In the genomic region with DNA sequence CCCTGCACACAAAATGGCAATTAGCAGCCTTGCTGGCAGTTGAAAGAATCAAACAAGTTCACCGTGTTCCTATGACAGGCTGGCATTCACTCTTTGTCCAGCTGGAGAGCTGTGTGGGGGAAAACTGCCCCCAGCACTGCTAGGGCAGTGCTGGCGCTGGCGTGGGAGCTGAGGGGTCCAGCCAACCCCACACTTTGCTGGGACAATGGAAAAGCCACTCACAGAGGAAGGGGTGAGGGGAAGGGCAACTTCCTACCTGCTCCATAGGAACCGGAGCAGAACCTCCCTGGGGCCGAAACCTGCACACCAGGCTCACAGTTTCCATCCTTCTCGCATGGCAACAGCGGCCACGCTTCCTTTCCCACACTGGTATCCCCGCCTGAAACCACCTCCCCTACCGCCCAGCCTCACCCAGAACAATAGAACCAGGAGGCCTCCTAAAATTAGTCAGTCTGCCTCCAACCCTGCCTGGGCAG, we compare ENCODE assay signal across 27 cellular contexts. TPM values are rescaled to one million over a fixed set of nuclear protein-coding genes. Genes with fewer than 3 reads are reported as not detected.
DNase-seq lines count a peak whose midpoint lies in the region; ATAC-seq lines count a peak whose summit lies in the region.
"Had no signal": no experiment of that assay in that cellular context is flagged by ENCODE, and none has a peak within 500 bp of the region (broad histone marks: within the 10 kb centered on the region; RNA-seq: fewer than 3 reads in every experiment).

No MANE protein-coding gene starts in this region.

- H3K27me3 Mint-ChIP-seq in activated CD8-positive, alpha-beta memory T cell treated with anti-CD3 and anti-CD28 coated beads, Interleukin-2, amount 10 ng/mL, durations not matched to agents 7 days and 5 days, result peaks cover 6% of the 10 kb centered on the region
- H3K27me3 Mint-ChIP-seq: activated T-cell treated with anti-CD3 and anti-CD28 coated beads, Interleukin-2, amount 50 U/mL, for 24 hours; B cell; T-helper 17 cell had no signal

- H3K4me1 ChIP-seq in effector memory CD4-positive, alpha-beta T cell (ENCODE audit: control insufficient read depth, insufficient read depth, low read length, poor library complexity, severe bottlenecking), result no peaks in the 10 kb centered on the region
- H3K4me1 ChIP-seq: left lung, pancreas, sigmoid colon, transverse colon had no signal

- no peak overlapping the region for H3K27ac Mint-ChIP-seq in activated CD8-positive, alpha-beta memory T cell treated with anti-CD3 and anti-CD28 coated beads, Interleukin-2, amount 10 ng/mL, durations not matched to agents 7 days and 5 days
- H3K27ac Mint-ChIP-seq: activated CD4-positive, alpha-beta T cell treated with anti-CD3 and anti-CD28 coated beads for 36 hours; activated T-cell treated with anti-CD3 and anti-CD28 coated beads, Interleukin-2, amount 50 U/mL, for 24 hours; B cell; natural killer cell; T-helper 17 cell had no signal

- no peaks in the 10 kb centered on the region for H3K9me3 ChIP-seq in effector memory CD4-positive, alpha-beta T cell (ENCODE audit: control insufficient read depth, low read length)
- H3K9me3 ChIP-seq: left lung, pancreas, sigmoid colon, transverse colon had no signal

- peak overlapping the region; percentile 67 for H3K27ac ChIP-seq in caudate nucleus (ENCODE audit: low read depth, low read length)
- no peak overlapping the region for H3K27ac ChIP-seq in effector memory CD4-positive, alpha-beta T cell (ENCODE audit: insufficient read depth, low read length, poor library complexity, severe bottlenecking)
- H3K27ac ChIP-seq: GM23248, left lung, pancreas, sigmoid colon, transverse colon had no signal

- no peak for ATAC-seq in activated CD8-positive, alpha-beta memory T cell treated with anti-CD3 and anti-CD28 coated beads, Interleukin-2, amount 10 ng/mL, durations not matched to agents 7 days and 5 days
- ATAC-seq in GM21529 (IDR thresholded peaks at IDR 0.05; ENCODE audit: unreplicated experiment), result no peak
- ATAC-seq: activated CD4-positive, alpha-beta T cell treated with anti-CD3 and anti-CD28 coated beads for 36 hours; left lung; natural killer cell; pancreas; T-helper 17 cell had no signal

- no peak overlapping the region for H3K4me3 Mint-ChIP-seq in activated CD8-positive, alpha-beta memory T cell treated with anti-CD3 and anti-CD28 coated beads, Interleukin-2, amount 10 ng/mL, durations not matched to agents 7 days and 5 days
- H3K4me3 Mint-ChIP-seq: activated CD4-positive, alpha-beta T cell treated with anti-CD3 and anti-CD28 coated beads for 36 hours; activated T-cell treated with anti-CD3 and anti-CD28 coated beads, Interleukin-2, amount 50 U/mL, for 24 hours; B cell; mesothelial cell of epicardium; natural killer cell; T-helper 17 cell had no signal

- H3K36me3 ChIP-seq in effector memory CD4-positive, alpha-beta T cell (ENCODE audit: control insufficient read depth, insufficient read depth, low read length), result no peaks in the 10 kb centered on the region
- H3K36me3 ChIP-seq: left lung, pancreas, sigmoid colon, transverse colon had no signal

- H3K27me3 ChIP-seq in effector memory CD4-positive, alpha-beta T cell (replicated peaks; ENCODE audit: control insufficient read depth, insufficient read depth, low read length, poor library complexity, severe bottlenecking), result no peaks in the 10 kb centered on the region
- H3K27me3 ChIP-seq: left lung, pancreas, sigmoid colon, transverse colon had no signal

- CTCF ChIA-PET in activated CD8-positive, alpha-beta memory T cell treated with anti-CD3 and anti-CD28 coated beads, Interleukin-2, amount 10 ng/mL, durations not matched to agents 7 days and 5 days (lab: Charles Lee), result no interaction called here

- no peak overlapping the region for H3K4me3 ChIP-seq in effector memory CD4-positive, alpha-beta T cell (ENCODE audit: insufficient read depth, low read depth, low read length, poor library complexity, severe bottlenecking)
- H3K4me3 ChIP-seq: GM23248, left lung, pancreas, sigmoid colon, transverse colon had no signal

- peak; percentile 25 for DNase-seq in activated CD8-positive, alpha-beta memory T cell treated with anti-CD3 and anti-CD28 coated beads, Interleukin-2, amount 50 U/mL, for 48 hours
- no peak for DNase-seq in activated CD8-positive, alpha-beta memory T cell treated with anti-CD3 and anti-CD28 coated beads, Interleukin-2, amount 10 ng/mL, durations not matched to agents 7 days and 5 days
- DNase-seq in caudate nucleus (lab: John Stamatoyannopoulos, UW), result peak in 32 of 61 donors; percentile 6 to 65 (median 21)
- peak; percentile 58 for DNase-seq in medulla oblongata (ENCODE audit: extremely low spot score)
- peak; percentile 45 for DNase-seq in superior temporal gyrus (ENCODE audit: extremely low spot score)
- no peak for DNase-seq in GOT3 (lab: John Stamatoyannopoulos, UW)
- DNase-seq in effector memory CD4-positive, alpha-beta T cell, result no peak
- DNase-seq: 8988T; activated CD4-positive, alpha-beta T cell treated with anti-CD3 and anti-CD28 coated beads for 36 hours; activated naive CD4-positive, alpha-beta T cell; activated T-cell treated with anti-CD3 and anti-CD28 coated beads, Interleukin-2, amount 50 U/mL, for 24 hours; cortex of kidney; DMS53; GF-D8; GM23248; left lung; natural killer cell; NCI-H1694; NCI-H510A treated with DMSO at 0.1 percent for 48 hours; pancreas; sigmoid colon; stimulated activated naive CD4-positive, alpha-beta T cell treated with Interleukin-2 at 50 U/mL for 16 hours; T-helper 17 cell; transverse colon had no signal

- no peaks in the 10 kb centered on the region for H3K36me3 Mint-ChIP-seq in activated CD8-positive, alpha-beta memory T cell treated with anti-CD3 and anti-CD28 coated beads, Interleukin-2, amount 10 ng/mL, durations not matched to agents 7 days and 5 days
- H3K36me3 Mint-ChIP-seq: mesothelial cell of epicardium, natural killer cell had no signal

- H3K9me3 Mint-ChIP-seq in activated CD8-positive, alpha-beta memory T cell treated with anti-CD3 and anti-CD28 coated beads, Interleukin-2, amount 10 ng/mL, durations not matched to agents 7 days and 5 days (ENCODE audit: low read depth), result no peaks in the 10 kb centered on the region
- H3K9me3 Mint-ChIP-seq: activated T-cell treated with anti-CD3 and anti-CD28 coated beads, Interleukin-2, amount 50 U/mL, for 24 hours; natural killer cell had no signal

- H3K4me1 Mint-ChIP-seq in activated CD8-positive, alpha-beta memory T cell treated with anti-CD3 and anti-CD28 coated beads, Interleukin-2, amount 10 ng/mL, durations not matched to agents 7 days and 5 days, result no peaks in the 10 kb centered on the region
- H3K4me1 Mint-ChIP-seq: activated CD4-positive, alpha-beta T cell treated with anti-CD3 and anti-CD28 coated beads for 36 hours; B cell; mesothelial cell of epicardium; natural killer cell had no signal

RNA-seq across cellular contexts. Expression of gene KCNN3, which starts 26.8 kb away (rescaled TPM):
- total RNA-seq in activated CD8-positive, alpha-beta memory T cell treated with anti-CD3 and anti-CD28 coated beads, Interleukin-2, amount 10 ng/mL, durations not matched to agents 7 days and 5 days, result under 1 TPM in 1 of 2 experiments, not detected in 1; 0.02 TPM
- total RNA-seq: GM23248 had no signal

RNA-seq across cellular contexts. Expression of gene PMVK, which starts 39.7 kb away (rescaled TPM):
- 10 to 100 TPM; 43.6 to 46.8 TPM for total RNA-seq in activated CD8-positive, alpha-beta memory T cell treated with anti-CD3 and anti-CD28 coated beads, Interleukin-2, amount 10 ng/mL, durations not matched to agents 7 days and 5 days

RNA-seq across cellular contexts. Expression of gene PBXIP1, which starts 59.0 kb away (rescaled TPM):
- total RNA-seq in activated CD8-positive, alpha-beta memory T cell treated with anti-CD3 and anti-CD28 coated beads, Interleukin-2, amount 10 ng/mL, durations not matched to agents 7 days and 5 days, result 10 to 100 TPM; 52.6 to 61.5 TPM

Comparison
In these comparisons a context has a peak if more than half of its experiments do, and no peak if none do; other contexts are left out.
1. DNase-seq: peak in activated CD8-positive, alpha-beta memory T cell treated with anti-CD3 and anti-CD28 coated beads, Interleukin-2, amount 50 U/mL, for 48 hours (single experiment), caudate nucleus (32 of 61), medulla oblongata (single experiment) and superior temporal gyrus (single experiment); none in activated CD8-positive, alpha-beta memory T cell treated with anti-CD3 and anti-CD28 coated beads, Interleukin-2, amount 10 ng/mL, durations not matched to agents 7 days and 5 days (single experiment), GOT3 (single experiment) and effector memory CD4-positive, alpha-beta T cell (0 of 3).